8 cellular contexts compared by ENCODE assay signal in genomic region chr10:31602541-31603244, GRCh38.
A peak's percentile ranks its signal among the peaks of the same experiment; 100 is the strongest.
DNase-seq lines count a peak whose midpoint lies in the region; ATAC-seq and TF ChIP-seq lines count a peak whose summit lies in the region.

No MANE protein-coding gene starts in this region.

- H3K4me1 Mint-ChIP-seq in naive B cell = peaks cover 7 to 15% (median 10%) of the 10 kb centered on the region in 3 donors

- peak overlapping the region; percentile 73 for H3K9ac ChIP-seq in BLaER1
- peak overlapping the region; percentile 75 for H3K9ac ChIP-seq in HCT116 (ENCODE audit: low read length)

- ATAC-seq in HCT116 (no peak), naive B cell (ENCODE audit: low read depth in 2 of 2) (no peak), HG03159 (IDR thresholded peaks at IDR 0.05; ENCODE audit: unreplicated experiment) (no peak)

- H3K27me3 Mint-ChIP-seq in naive B cell = no peaks in the 10 kb centered on the region

- intact Hi-C loops in HCT116 (cut with micrococcal nuclease) = loop anchor here (10.0 kb wide), 1 partner anchor 278 kb away; no protein-coding TSS in a partner anchor

- H4K20me1 ChIP-seq in BLaER1 = no peaks in the 10 kb centered on the region
- H4K20me1 ChIP-seq in HCT116 (ENCODE audit: insufficient read depth) = no peaks in the 10 kb centered on the region

- POLR2A ChIA-PET in HCT116 (lab: Charles Lee) = interaction anchor here (1.3 kb wide), 1 partner anchor 8 kb away, joined by 4 read pairs; no protein-coding TSS in a partner anchor

- H3K4me3 Mint-ChIP-seq in naive B cell = peak overlapping the region; percentile 27 to 91 (median 78)

- H3K79me2 ChIP-seq in HCT116 (ENCODE audit: insufficient read depth, low read length) = no peaks in the 10 kb centered on the region

- H3K27me3 ChIP-seq in BLaER1 (no peaks in the 10 kb centered on the region), HCT116 (ENCODE audit: insufficient read depth, low read length) (no peaks in the 10 kb centered on the region)

- H3K4me1 ChIP-seq in BLaER1 (peaks cover 26% of the 10 kb centered on the region), HCT116 (ENCODE audit: control insufficient read depth in 1 of 2, insufficient read depth in 2 of 2, low read length in 2 of 2) (peaks cover 9 to 32% of the 10 kb centered on the region in 2 experiments)

- TSS peak; percentile 94 for BruUV-seq in HCT116 (replicated peaks; lab: Mats Ljungman, UMichigan)

- H3K4me3 ChIP-seq in BLaER1 (peak overlapping the region; percentile 78), HCT116 (replicated peaks in 1 of 2; ENCODE audit: low read depth in 1 of 2, low read length in 2 of 2) (peak overlapping the region; percentile 60 to 67), fibroblast of pulmonary artery (replicated peaks; ENCODE audit: low read depth, low read length) (peak overlapping the region; percentile 74)

- TF ChIP-seq CTCF in HCT116 (IDR thresholded peaks at IDR 0.05 in 2 of 3, conservative IDR thresholded peaks at IDR 0.05 in 1 of 3; ENCODE audit: borderline replicate concordance in 1 of 3, insufficient read depth in 1 of 3, low read depth in 2 of 3, low read length in 2 of 3) (no peak), VCaP (conservative IDR thresholded peaks at IDR 0.05) (no peak), fibroblast of pulmonary artery (IDR thresholded peaks at IDR 0.05; ENCODE audit: low read length, missing control alignments) (no peak)

- H3K36me3 Mint-ChIP-seq in naive B cell = no peaks in the 10 kb centered on the region

- H3K27ac ChIP-seq in BLaER1 (peak overlapping the region; percentile 69; the same call in 1 of the 2 replicates), HCT116 (ENCODE audit: low read depth, low read length) (peak overlapping the region; percentile 61; the same call in 1 of the 2 replicates), VCaP (peak overlapping the region; percentile 57)

- H3K4me2 ChIP-seq in BLaER1 (peak overlapping the region; percentile 82), HCT116 (ENCODE audit: low read length) (peak overlapping the region; percentile 98)

- peaks cover 0 to 8% (median 0%) of the 10 kb centered on the region in 7 donors for H3K9me3 Mint-ChIP-seq in naive B cell

- TF ChIP-seq RAD21 in HCT116 (IDR thresholded peaks at IDR 0.05; ENCODE audit: low read depth) = no peak

- no peak for TF ChIP-seq POLR2A in HCT116 (IDR thresholded peaks at IDR 0.05; ENCODE audit: borderline replicate concordance, extremely low read depth, insufficient read depth, insufficient read length)

- H3K9me3 ChIP-seq in BLaER1 = no peaks in the 10 kb centered on the region
- no peaks in the 10 kb centered on the region for H3K9me3 ChIP-seq in HCT116 (ENCODE audit: control insufficient read depth in 1 of 2, insufficient read depth in 1 of 2, low read depth in 1 of 2, low read length in 2 of 2)

- H3K36me3 ChIP-seq in BLaER1 (no peaks in the 10 kb centered on the region), HCT116 (ENCODE audit: control insufficient read depth in 1 of 2, insufficient read depth in 2 of 2, low read length in 2 of 2) (no peaks in the 10 kb centered on the region)

- DNase-seq in HCT116 (ENCODE audit: low read depth, low spot score) = no peak
- DNase-seq in fibroblast of pulmonary artery (ENCODE audit: low read depth) = peak; percentile 77
- DNase-seq in naive B cell = no peak
- DNase-seq in SIG-M5 treated with dmso at 0.1 percent for 504 hours (lab: John Stamatoyannopoulos, UW; ENCODE audit: unreplicated experiment) = no peak
- no peak for DNase-seq in HPDE6-E6E7 (ENCODE audit: extremely low spot score)

- H2AFZ ChIP-seq in HCT116 (ENCODE audit: low read depth, low read length, poor library complexity, severe bottlenecking) = peak overlapping the region; percentile 80

- CTCF ChIA-PET in HCT116 (lab: Charles Lee) = no interaction called here

- peak overlapping the region in 2 of 6 donors; percentile 18 to 57 for H3K27ac Mint-ChIP-seq in naive B cell

- RAD21 ChIA-PET in HCT116 (lab: Charles Lee; ENCODE audit: low non-redundant PET in 1 of 2, low total read pairs in 2 of 2, uncharacterized antibody in 2 of 2, unreplicated experiment in 2 of 2) = no interaction called here

- no peaks in the 10 kb centered on the region for H3K9me2 ChIP-seq in HCT116 (ENCODE audit: insufficient read depth)

TF ChIP-seq in HCT116, 20 proteins besides CTCF, POLR2A, EP300 and RAD21:
- TF ChIP-seq ZBTB33 (IDR thresholded peaks at IDR 0.05; ENCODE audit: extremely low read depth, insufficient replicate concordance, low read length) = no peak
- TF ChIP-seq CEBPB (IDR thresholded peaks at IDR 0.05; ENCODE audit: low read depth) = no peak
